ENCODE assay signal across 32 cellular contexts in the genomic region with DNA sequence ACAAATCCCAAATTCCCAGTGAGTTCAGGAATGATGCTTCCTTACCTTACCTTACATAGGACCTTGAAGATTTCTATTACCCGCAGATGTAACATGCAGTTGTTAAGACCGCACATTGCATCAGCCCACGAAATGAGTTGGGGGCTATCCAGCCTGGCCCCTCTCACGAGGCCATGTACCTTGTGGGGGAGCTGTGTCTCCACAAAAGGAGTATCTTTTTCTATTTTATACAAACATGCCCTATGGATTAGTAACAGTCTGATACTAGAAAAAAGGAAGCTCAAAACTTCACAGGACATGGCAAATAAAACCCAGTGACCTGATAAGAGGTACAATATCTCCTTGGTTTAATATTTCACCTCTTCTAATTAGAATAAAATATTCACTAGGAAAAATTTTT.
"Had no signal": no experiment of that assay in that cellular context is flagged by ENCODE, and none has a peak within 500 bp of the region (broad histone marks: within the 10 kb centered on the region; RNA-seq: fewer than 3 reads in every experiment).

No MANE protein-coding gene starts in this region.

- H3K79me2 ChIP-seq: parathyroid adenoma had no signal

- H3K4me1 Mint-ChIP-seq: stimulated activated memory B cell treated with anti-CD40 and anti-IgM and Interleukin-4, amounts not matched to agents 10 μg/mL and 1 μg/mL and 100 μg/mL, for 72 hours had no signal

- H3K4me3 Mint-ChIP-seq: naive thymus-derived CD8-positive, alpha-beta T cell; natural killer cell treated with Interleukin-12 subunit alpha and Interleukin-12 subunit beta and Interleukin-15 and Interleukin-18, amount 100 ng/mL, for 72 hours; nephron progenitor cell; neural crest cell; stimulated activated memory B cell treated with anti-CD40 and anti-IgM and Interleukin-4, amounts not matched to agents 10 μg/mL and 1 μg/mL and 100 μg/mL, for 72 hours; stimulated activated naive CD8-positive, alpha-beta T cell treated with anti-CD3 and anti-CD28 coated beads, Interleukin-15, amount 100 ng/mL, for 72 hours; type B pancreatic cell had no signal

- H3K4me3 ChIP-seq: ovary, psoas muscle, right lobe of liver, sigmoid colon, smooth muscle cell, spleen, suprapubic skin, testis, tibial artery, transverse colon, upper lobe of right lung, uterus had no signal

- H3K9ac ChIP-seq: parathyroid adenoma had no signal

- ATAC-seq: naive thymus-derived CD8-positive, alpha-beta T cell; natural killer cell treated with Interleukin-12 subunit alpha and Interleukin-12 subunit beta and Interleukin-15 and Interleukin-18, amount 100 ng/mL, for 72 hours; psoas muscle; right cardiac atrium; right lobe of liver; stimulated activated memory B cell treated with anti-CD40 and anti-IgM and Interleukin-4, amounts not matched to agents 10 μg/mL and 1 μg/mL and 100 μg/mL, for 72 hours; stimulated activated naive CD8-positive, alpha-beta T cell treated with anti-CD3 and anti-CD28 coated beads, Interleukin-15, amount 100 ng/mL, for 72 hours; stimulated activated naive CD8-positive, alpha-beta T cell treated with anti-CD3 and anti-CD28 coated beads, Interleukin-15, Interleukin-2, amounts not matched to agents 100 U/mL and 50 U/mL, for 24 hours; upper lobe of right lung had no signal

- H3K9me3 ChIP-seq: ovary, psoas muscle, right lobe of liver, sigmoid colon, spleen, suprapubic skin, testis, tibial artery, transverse colon, upper lobe of right lung, uterus had no signal

- H3K4me2 ChIP-seq: smooth muscle cell had no signal

- H3K4me1 ChIP-seq: parathyroid adenoma, right lobe of liver, sigmoid colon, transverse colon, upper lobe of right lung, uterus had no signal

- H3K9me3 Mint-ChIP-seq: natural killer cell treated with Interleukin-12 subunit alpha and Interleukin-12 subunit beta and Interleukin-15 and Interleukin-18, amount 100 ng/mL, for 72 hours; nephron progenitor cell; neural crest cell; stimulated activated memory B cell treated with anti-CD40 and anti-IgM and Interleukin-4, amounts not matched to agents 10 μg/mL and 1 μg/mL and 100 μg/mL, for 72 hours had no signal

- H3K27ac Mint-ChIP-seq: natural killer cell treated with Interleukin-12 subunit alpha and Interleukin-12 subunit beta and Interleukin-15 and Interleukin-18, amount 100 ng/mL, for 72 hours; nephron progenitor cell; progenitor cell of endocrine pancreas; stimulated activated memory B cell treated with anti-CD40 and anti-IgM and Interleukin-4, amounts not matched to agents 10 μg/mL and 1 μg/mL and 100 μg/mL, for 72 hours; stimulated activated naive CD8-positive, alpha-beta T cell treated with anti-CD3 and anti-CD28 coated beads, Interleukin-15, amount 100 ng/mL, for 72 hours; type B pancreatic cell had no signal

- H2AFZ ChIP-seq: parathyroid adenoma had no signal

- H3K36me3 Mint-ChIP-seq: natural killer cell treated with Interleukin-12 subunit alpha and Interleukin-12 subunit beta and Interleukin-15 and Interleukin-18, amount 100 ng/mL, for 72 hours; stimulated activated memory B cell treated with anti-CD40 and anti-IgM and Interleukin-4, amounts not matched to agents 10 μg/mL and 1 μg/mL and 100 μg/mL, for 72 hours; type B pancreatic cell had no signal

- H3K27me3 Mint-ChIP-seq: naive thymus-derived CD8-positive, alpha-beta T cell; natural killer cell treated with Interleukin-12 subunit alpha and Interleukin-12 subunit beta and Interleukin-15 and Interleukin-18, amount 100 ng/mL, for 72 hours; progenitor cell of endocrine pancreas; stimulated activated naive CD8-positive, alpha-beta T cell treated with anti-CD3 and anti-CD28 coated beads, Interleukin-15, amount 100 ng/mL, for 72 hours had no signal

- H3K27ac ChIP-seq: ovary, parathyroid adenoma, psoas muscle, right lobe of liver, sigmoid colon, spleen, suprapubic skin, testis, tibial artery, transverse colon, upper lobe of right lung, uterus had no signal

- DNase-seq: naive thymus-derived CD8-positive, alpha-beta T cell; nephron progenitor cell; occipital lobe; ovary; posterior cingulate gyrus; psoas muscle; right cardiac atrium; right lobe of liver; sigmoid colon; spleen; stimulated activated CD4-positive, alpha-beta T cell treated with anti-CD3 and anti-CD28 coated beads, Interleukin-12 subunit alpha, Interleukin-12 subunit beta, amount 100 ng/mL, for 4 hours; stimulated activated CD4-positive, alpha-beta T cell treated with anti-CD3 and anti-CD28 coated beads, Interleukin-1b, Interleukin-23, amount 100 ng/mL, for 48 hours; stimulated activated CD4-positive, alpha-beta T cell treated with anti-CD3 and anti-CD28 coated beads, Interleukin-4, amount 100 ng/mL, for 1 hour; stimulated activated CD4-positive, alpha-beta T cell treated with anti-CD3 and anti-CD28 coated beads, Interleukin-4, amount 100 ng/mL, for 4 hours; stimulated activated CD8-positive, alpha-beta memory T cell treated with anti-CD3 and anti-CD28 coated beads, Interleukin-4, amount 100 ng/mL, for 48 hours; stimulated activated naive CD4-positive, alpha-beta T cell; stimulated activated naive CD8-positive, alpha-beta T cell treated with anti-CD3 and anti-CD28 coated beads, Interleukin-15, amount 100 ng/mL, for 72 hours; stimulated activated naive CD8-positive, alpha-beta T cell treated with anti-CD3 and anti-CD28 coated beads, Interleukin-15, Interleukin-2, amounts not matched to agents 100 U/mL and 50 U/mL, for 24 hours; substantia nigra; testis; tibial artery; transverse colon; upper lobe of right lung; uterus had no signal

- H3K36me3 ChIP-seq: ovary, right lobe of liver, sigmoid colon, spleen, suprapubic skin, tibial artery, transverse colon, upper lobe of right lung, uterus had no signal

- H3K27me3 ChIP-seq: ovary, right lobe of liver, sigmoid colon, spleen, suprapubic skin, testis, tibial artery, transverse colon, upper lobe of right lung, uterus had no signal
